Comparison of ENCODE assay signal across 8 cellular contexts in the genomic region with DNA sequence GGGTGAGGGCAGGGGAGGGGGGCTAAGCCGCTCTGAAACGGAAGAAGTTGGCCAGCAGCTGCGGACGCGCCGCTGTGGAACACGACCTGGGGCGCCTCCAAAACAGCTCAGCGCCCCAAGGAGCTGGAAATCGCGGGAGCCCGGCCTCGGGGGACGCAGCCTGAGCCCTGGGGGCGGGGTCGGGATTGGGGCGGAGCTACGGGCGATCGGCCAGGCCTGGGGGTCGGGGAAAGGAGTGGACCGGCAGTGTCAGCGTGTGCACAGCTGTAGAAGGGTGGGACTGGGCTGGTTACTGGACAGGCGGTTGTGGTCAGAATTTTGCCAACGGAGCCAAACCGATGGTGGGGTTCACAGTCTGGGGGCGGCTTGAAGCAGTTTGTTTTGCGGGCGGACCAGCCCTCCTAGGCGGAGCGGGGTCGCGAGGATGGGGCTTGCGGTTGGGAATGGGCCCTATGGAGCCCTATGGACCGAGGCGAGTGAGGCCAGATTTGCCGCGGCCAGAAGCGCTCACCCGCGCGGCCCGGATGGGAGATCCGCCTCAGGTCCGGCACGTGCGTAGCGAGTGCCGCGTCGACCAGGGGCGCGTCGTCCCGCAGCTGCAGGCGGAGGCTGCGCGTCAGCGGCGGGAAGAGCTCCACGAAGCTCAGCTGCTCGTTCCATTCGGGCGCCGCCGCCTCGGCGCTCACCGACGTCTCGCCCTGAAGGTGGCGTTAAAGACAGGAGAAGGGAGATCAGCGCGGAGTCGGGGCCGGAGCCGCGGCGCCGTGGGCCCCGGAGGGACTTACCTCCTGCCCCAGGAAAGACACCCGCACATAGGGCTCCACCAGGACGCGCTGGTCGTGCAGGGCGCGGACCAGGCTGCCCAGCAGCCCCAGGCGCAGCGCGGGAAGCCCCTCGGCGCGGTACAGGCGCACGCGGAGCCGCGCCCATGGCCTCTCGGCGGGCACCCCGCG. TPM values are rescaled to one million over a fixed set of nuclear protein-coding genes. Genes with fewer than 3 reads are reported as not detected.
DNase-seq lines count a peak whose midpoint lies in the region; ATAC-seq, FAIRE-seq and TF ChIP-seq lines count a peak whose summit lies in the region.

No MANE protein-coding gene starts in this region.

- peak overlapping the region; percentile 77 for H3K4me3 Mint-ChIP-seq in CD4-positive, alpha-beta T cell

- intact Hi-C loops in CD4-positive, alpha-beta T cell (cut with DNase I, micrococcal nuclease), result loop anchor here (2.0 to 10.0 kb wide), 6 partner anchors 16 to 284 kb away; a partner anchor contains a TSS

- POLR2A ChIA-PET in CD4-positive, alpha-beta T cell (lab: Charles Lee), result interaction anchor here (0.6 to 2.0 kb wide), 11 partner anchors 16 to 353 kb away, joined by 3 to 36 read pairs (median 4); a partner anchor contains a TSS
- POLR2A ChIA-PET in RWPE1 (lab: Yijun Ruan, JAX; ENCODE audit: low non-redundant PET), result no interaction called here

- H3K9me3 Mint-ChIP-seq in CD4-positive, alpha-beta T cell, result no peaks in the 10 kb centered on the region

- peak; percentile 64 for TF ChIP-seq CTCF in CD4-positive, alpha-beta T cell (IDR thresholded peaks at IDR 0.05)
- peak; percentile 75 for TF ChIP-seq CTCF in RWPE1 (conservative IDR thresholded peaks at IDR 0.05; ENCODE audit: low read depth)

- peak; percentile 65 to 83 (median 76) for DNase-seq in CD4-positive, alpha-beta T cell
- peak; percentile 88 for DNase-seq in RWPE1 (ENCODE audit: low spot score)
- DNase-seq in activated effector memory CD4-positive, alpha-beta T cell treated with anti-CD3 and anti-CD28 coated beads, Interleukin-2, amount 50 U/mL, for 16 hours, result peak; percentile 91
- DNase-seq in frontal cortex (ENCODE audit: low spot score in 2 of 2), result peak; percentile 72 to 85
- peak in 33 of 56 donors; percentile 5 to 70 (median 29) for DNase-seq in nucleus accumbens (lab: John Stamatoyannopoulos, UW)
- peak in 26 of 49 donors; percentile 2 to 58 (median 25) for DNase-seq in substantia nigra (lab: John Stamatoyannopoulos, UW)

- H3K36me3 Mint-ChIP-seq in CD4-positive, alpha-beta T cell (ENCODE audit: low read depth), result no peaks in the 10 kb centered on the region

- H3K9me3 ChIP-seq in CD4-positive, alpha-beta T cell (ENCODE audit: control insufficient read depth, low read length), result no peaks in the 10 kb centered on the region

- peak; percentile 95 for ATAC-seq in CD4-positive, alpha-beta T cell (ENCODE audit: poor library complexity)
- ATAC-seq in HG03135 (IDR thresholded peaks at IDR 0.05; ENCODE audit: unreplicated experiment) (peak; percentile 63), HG02884 (IDR thresholded peaks at IDR 0.05; ENCODE audit: unreplicated experiment) (no peak)

- FAIRE-seq in frontal cortex (lab: Jason Lieb, UNC), result no peak

- CTCF ChIA-PET in CD4-positive, alpha-beta T cell (lab: Charles Lee), result interaction anchor here (0.6 to 4.0 kb wide), 14 partner anchors 13 to 154 kb away, joined by 3 to 27 read pairs (median 4); a partner anchor contains a TSS
- CTCF ChIA-PET in RWPE1 (lab: Yijun Ruan, JAX), result interaction anchor here (0.5 to 1.2 kb wide), 7 partner anchors 12 to 811 kb away, joined by 3 to 4 read pairs (median 3); no protein-coding TSS in a partner anchor

- H3K4me1 Mint-ChIP-seq in CD4-positive, alpha-beta T cell (ENCODE audit: low read depth), result peaks cover 14% of the 10 kb centered on the region

- peaks cover 9% of the 10 kb centered on the region for H3K27me3 ChIP-seq in CD4-positive, alpha-beta T cell (ENCODE audit: control insufficient read depth, insufficient read depth, low read length)

- no peak overlapping the region for H3K27ac ChIP-seq in CD4-positive, alpha-beta T cell (ENCODE audit: low read depth, low read length)
- H3K27ac ChIP-seq in RWPE1 (no peak overlapping the region), substantia nigra (ENCODE audit: low read depth, low read length, poor library complexity, severe bottlenecking) (no peak overlapping the region)

- peaks cover 22% of the 10 kb centered on the region for H3K27me3 Mint-ChIP-seq in CD4-positive, alpha-beta T cell

- H3K27ac Mint-ChIP-seq in CD4-positive, alpha-beta T cell, result no peak overlapping the region

RNA-seq across cellular contexts. Expression of a gene that starts 14.3 kb away (rescaled TPM):
- total RNA-seq in CD4-positive, alpha-beta T cell, result 10 to 100 TPM; 15.5 to 17.1 TPM
- 0.82 TPM for total RNA-seq in frontal cortex

RNA-seq across cellular contexts. Expression of a gene that starts 59.4 kb away (rescaled TPM):
- total RNA-seq in CD4-positive, alpha-beta T cell, result 100 to 1,000 TPM; 144 to 146 TPM
- 233 TPM for total RNA-seq in frontal cortex

Comparison
In these comparisons a context has a peak if more than half of its experiments do, and no peak if none do; other contexts are left out.
1. DNase-seq: peak in every context shown above with its lines; median percentile 91 in activated effector memory CD4-positive, alpha-beta T cell treated with anti-CD3 and anti-CD28 coated beads, Interleukin-2, amount 50 U/mL, for 16 hours; 88 in RWPE1; 78 in frontal cortex; 76 in CD4-positive, alpha-beta T cell; 29 in nucleus accumbens; 25 in substantia nigra.